8 cellular contexts compared by ENCODE assay signal in genomic region chr13:110412132-110412912, GRCh38.
DNase-seq lines count a peak whose midpoint lies in the region; ATAC-seq and TF ChIP-seq lines count a peak whose summit lies in the region.

No MANE protein-coding gene starts in this region.

- peak; percentile 14 for DNase-seq in GF-D8 (lab: John Stamatoyannopoulos, UW)
- DNase-seq in Jurkat, Clone E6-1 (ENCODE audit: low read depth, low spot score) = peak; percentile 33
- DNase-seq in adrenal gland = peak; percentile 89 to 97 (median 95)
- DNase-seq in heart right ventricle = peak; percentile 84 to 93
- peak; percentile 75 for DNase-seq in prostate gland (ENCODE audit: low spot score)
- DNase-seq in ureter (ENCODE audit: low spot score) = peak; percentile 89

- intact Hi-C loops in adrenal gland (cut with DNase I) (loop anchor here (5.0 kb wide), 2 partner anchors 180 to 190 kb away; no protein-coding TSS in a partner anchor), heart right ventricle (cut with DNase I) (loop anchor here in 9 of 10 donors (1.0 to 10.0 kb wide), 15 partner anchors 35 to 192 kb away; partner anchors contain the start of genes COL4A1 (in 6 of the 9) and COL4A2 (in 6 of the 9)), prostate gland (cut with DNase I) (loop anchor here (5.0 kb wide), 4 partner anchors 70 to 180 kb away; partner anchors contain the start of genes COL4A1 and COL4A2)

- H3K9me3 ChIP-seq in adrenal gland (replicated peaks in 1 of 3) (no peaks in the 10 kb centered on the region), heart right ventricle (no peaks in the 10 kb centered on the region), prostate gland (no peaks in the 10 kb centered on the region)

- H3K27ac ChIP-seq in adrenal gland (peak overlapping the region; percentile 47 to 93 (median 61)), heart right ventricle (peak overlapping the region; percentile 54 to 93 (median 85)), prostate gland (peak overlapping the region; percentile 75 to 80)

- 23 to 30% (median 25%) methylated on average over 16 of the region's 16 CpGs for WGBS in adrenal gland, 4 donors
- WGBS in heart right ventricle, 2 donors = 23 to 25% methylated on average over 16 of the region's 16 CpGs
- WGBS in prostate gland = 29% methylated on average over 16 of the region's 16 CpGs

- TF ChIP-seq CTCF in adrenal gland (IDR thresholded peaks at IDR 0.05) = peak; percentile 47 to 98 (median 87)
- peak; percentile 88 to 98 (median 93) for TF ChIP-seq CTCF in heart right ventricle (IDR thresholded peaks at IDR 0.05)
- peak; percentile 83 to 92 (median 89) for TF ChIP-seq CTCF in prostate gland (IDR thresholded peaks at IDR 0.05)

- H3K27me3 ChIP-seq in adrenal gland = no peaks in the 10 kb centered on the region
- no peaks in the 10 kb centered on the region for H3K27me3 ChIP-seq in heart right ventricle
- no peaks in the 10 kb centered on the region for H3K27me3 ChIP-seq in prostate gland (replicated peaks; ENCODE audit: insufficient read depth)

- H3K4me1 ChIP-seq in adrenal gland (replicated peaks in 1 of 2) (peaks cover 10 to 43% of the 10 kb centered on the region in 2 donors), heart right ventricle (peaks cover 56 to 97% (median 86%) of the 10 kb centered on the region in 9 donors), prostate gland (replicated peaks) (no peaks in the 10 kb centered on the region)

- H3K36me3 ChIP-seq in adrenal gland (replicated peaks in 1 of 2) (no peaks in the 10 kb centered on the region), heart right ventricle (peaks cover 0 to 22% (median 0%) of the 10 kb centered on the region in 9 donors), prostate gland (no peaks in the 10 kb centered on the region)

- ATAC-seq in GM21737 (IDR thresholded peaks at IDR 0.05; ENCODE audit: unreplicated experiment) = peak; percentile 79
- peak; percentile 86 for ATAC-seq in SK-N-SH treated with all-trans-retinoic acid at 6 μM for 48 hours
- ATAC-seq in heart right ventricle = peak; percentile 81 to 89 (median 84)

- TF ChIP-seq POLR2A in adrenal gland (IDR thresholded peaks at IDR 0.05) = no peak
- peak; percentile 19 for TF ChIP-seq POLR2A in prostate gland (IDR thresholded peaks at IDR 0.05)

- H3K4me3 ChIP-seq in Jurkat, Clone E6-1 (ENCODE audit: low read length) = no peak overlapping the region
- H3K4me3 ChIP-seq in adrenal gland (no peak overlapping the region), heart right ventricle (peak overlapping the region in 1 of 10 donors; percentile 1), prostate gland (no peak overlapping the region)

TF ChIP-seq in SK-N-SH treated with all-trans-retinoic acid at 6 μM for 48 hours, 23 proteins besides CTCF, POLR2A, EP300 and RAD21:
- TF ChIP-seq BACH2 (CRISPR knock-in tag; IDR thresholded peaks at IDR 0.05; ENCODE audit: borderline replicate concordance) (no peak), ZFP3 (CRISPR knock-in tag; IDR thresholded peaks at IDR 0.05) (0 out of 2 replicates have a peak, but pooled peaks have one; percentile 20), GLIS3 (CRISPR knock-in tag; IDR thresholded peaks at IDR 0.05) (no peak), TSHZ2 (CRISPR knock-in tag; IDR thresholded peaks at IDR 0.05) (0 out of 2 replicates have a peak, but pooled peaks have one; percentile 4), CREB5 (CRISPR knock-in tag; IDR thresholded peaks at IDR 0.05; ENCODE audit: low read depth) (no peak), PPARA (CRISPR knock-in tag; IDR thresholded peaks at IDR 0.05; ENCODE audit: borderline replicate concordance) (no peak), TCF4 (CRISPR knock-in tag; IDR thresholded peaks at IDR 0.05; ENCODE audit: borderline replicate concordance) (no peak), SNAI2 (CRISPR knock-in tag; IDR thresholded peaks at IDR 0.05) (no peak; the same call in 1 of the 2 replicates), RARB (CRISPR knock-in tag; IDR thresholded peaks at IDR 0.05) (no peak), ZNF70 (CRISPR knock-in tag; IDR thresholded peaks at IDR 0.05) (no peak), ISL1 (CRISPR knock-in tag; IDR thresholded peaks at IDR 0.05) (peak; percentile 37; the same call in 1 of the 2 replicates), CSDC2 (CRISPR knock-in tag; IDR thresholded peaks at IDR 0.05) (no peak)
TF ChIP-seq in SK-N-SH treated with all-trans-retinoic acid at 6 μM for 48 hours: peak in this region for 3.

Comparison
In these comparisons a context has a peak if more than half of its experiments do, and no peak if none do; other contexts are left out.
1. DNase-seq: peak in every context shown above with its lines; median percentile 95 in adrenal gland; 89 in ureter; 88 in heart right ventricle; 75 in prostate gland; 33 in Jurkat, Clone E6-1; 14 in GF-D8.